In the genomic region with DNA sequence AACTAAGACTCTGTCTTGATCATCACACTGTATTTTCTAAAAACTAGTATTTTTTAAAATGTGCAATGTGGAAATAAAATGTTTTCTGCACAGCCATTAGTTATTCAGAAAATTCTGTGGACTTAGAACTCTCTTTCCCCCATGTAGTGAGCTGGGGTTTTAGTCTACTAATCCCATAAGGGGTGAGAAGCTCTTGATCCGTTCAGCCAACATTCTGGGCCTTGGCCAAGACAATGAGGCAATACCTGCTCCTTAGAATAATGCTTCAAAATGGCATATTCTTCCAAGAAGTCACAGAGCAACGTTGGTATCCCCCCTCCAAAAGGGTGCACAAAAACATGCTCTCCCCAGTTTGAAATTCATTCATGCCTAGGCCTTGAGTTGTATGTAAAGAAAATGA, we compare ENCODE assay signal across 27 cellular contexts.
"Had no signal": no experiment of that assay in that cellular context is flagged by ENCODE, and none has a peak within 500 bp of the region (broad histone marks: within the 10 kb centered on the region; RNA-seq: fewer than 3 reads in every experiment).

No MANE protein-coding gene starts in this region.

- ATAC-seq: activated CD8-positive, alpha-beta T cell treated with anti-CD3 and anti-CD28 coated beads, Interleukin-2, amount 10 ng/mL, durations not matched to agents 7 days and 5 days; gastroesophageal sphincter; heart left ventricle; left cardiac atrium; right lobe of liver; stimulated activated naive B cell treated with anti-CD40 and anti-IgM and Interleukin-4, amounts not matched to agents 10 μg/mL and 1 μg/mL and 100 μg/mL, for 72 hours; upper lobe of right lung had no signal

- H3K9ac ChIP-seq: parathyroid adenoma had no signal

- H3K36me3 ChIP-seq: adrenal gland, breast epithelium, colonic mucosa, esophagus squamous epithelium, gastroesophageal sphincter, heart left ventricle, right lobe of liver, thoracic aorta, upper lobe of right lung had no signal

- H3K4me3 Mint-ChIP-seq: activated CD8-positive, alpha-beta T cell treated with anti-CD3 and anti-CD28 coated beads, Interleukin-2, amount 10 ng/mL, durations not matched to agents 7 days and 5 days; activated naive CD8-positive, alpha-beta T cell; activated T-helper 1 cell treated with anti-CD3 and anti-CD28 coated beads, Interleukin-12 subunit alpha, Interleukin-12 subunit beta, Interleukin-2, Interleukin-4 antibody, amounts not matched to agents 30 ng/mL and 10 ng/mL and 1 ng/mL, durations not matched to agents 14 hours and 24 hours and 36 hours; central memory CD8-positive, alpha-beta T cell; memory B cell; nephron progenitor cell; stimulated activated naive B cell treated with anti-CD40 and anti-IgM and Interleukin-4, amounts not matched to agents 10 μg/mL and 1 μg/mL and 100 μg/mL, for 72 hours had no signal

- H3K9me3 ChIP-seq: adrenal gland, colonic mucosa, esophagus squamous epithelium, gastroesophageal sphincter, right lobe of liver, thoracic aorta, upper lobe of right lung had no signal

- H3K27ac Mint-ChIP-seq: activated CD8-positive, alpha-beta T cell treated with anti-CD3 and anti-CD28 coated beads, Interleukin-2, amount 10 ng/mL, durations not matched to agents 7 days and 5 days; activated naive CD8-positive, alpha-beta T cell; activated T-helper 1 cell treated with anti-CD3 and anti-CD28 coated beads, Interleukin-12 subunit alpha, Interleukin-12 subunit beta, Interleukin-2, Interleukin-4 antibody, amounts not matched to agents 30 ng/mL and 10 ng/mL and 1 ng/mL, durations not matched to agents 14 hours and 24 hours and 36 hours; memory B cell; nephron progenitor cell had no signal

- H3K27me3 ChIP-seq: right lobe of liver had no signal

- H3K27ac ChIP-seq: adrenal gland, breast epithelium, colonic mucosa, esophagus squamous epithelium, gastroesophageal sphincter, heart left ventricle, parathyroid adenoma, right lobe of liver, thoracic aorta, upper lobe of right lung, VCaP had no signal

- H3K4me3 ChIP-seq: adrenal gland, breast epithelium, colonic mucosa, esophagus squamous epithelium, gastroesophageal sphincter, heart left ventricle, right lobe of liver, thoracic aorta, upper lobe of right lung had no signal

- DNase-seq: activated CD4-positive, alpha-beta T cell treated with anti-CD3 and anti-CD28 coated beads for 1 hour; activated CD4-positive, alpha-beta T cell treated with anti-CD3 and anti-CD28 coated beads, Interleukin-2, amount 50 U/mL, for 1 hour; activated CD8-positive, alpha-beta T cell treated with anti-CD3 and anti-CD28 coated beads, Interleukin-2, amount 10 ng/mL, durations not matched to agents 7 days and 5 days; activated gamma-delta T cell treated with Interleukin-2 at 50 U/mL for 16 hours; colonic mucosa; esophagus squamous epithelium; heart left ventricle; left cardiac atrium; nephron progenitor cell; nucleus accumbens; small intestine; stimulated activated CD4-positive, alpha-beta T cell treated with anti-CD3 and anti-CD28 coated beads, Interleukin-15, amount 100 ng/mL, for 24 hours; stimulated activated CD8-positive, alpha-beta memory T cell treated with anti-CD3 and anti-CD28 coated beads, Interleukin-4, amount 100 ng/mL, for 48 hours; stimulated activated naive B cell treated with anti-CD40 and anti-IgM and Interleukin-4, amounts not matched to agents 10 μg/mL and 1 μg/mL and 100 μg/mL, for 72 hours; upper lobe of right lung had no signal

- H3K9me3 Mint-ChIP-seq: activated T-helper 1 cell treated with anti-CD3 and anti-CD28 coated beads, Interleukin-12 subunit alpha, Interleukin-12 subunit beta, Interleukin-2, Interleukin-4 antibody, amounts not matched to agents 30 ng/mL and 10 ng/mL and 1 ng/mL, durations not matched to agents 14 hours and 24 hours and 36 hours; central memory CD8-positive, alpha-beta T cell; memory B cell had no signal

- H2AFZ ChIP-seq: parathyroid adenoma had no signal

- H3K36me3 Mint-ChIP-seq: activated naive CD8-positive, alpha-beta T cell; memory B cell; stimulated activated naive B cell treated with anti-CD40 and anti-IgM and Interleukin-4, amounts not matched to agents 10 μg/mL and 1 μg/mL and 100 μg/mL, for 72 hours had no signal

- FAIRE-seq: astrocyte, small intestine had no signal

- H3K4me1 ChIP-seq: colonic mucosa had no signal
